In genomic region chr17:752002-752619, GRCh38 we compare ENCODE assay signal across 8 cellular contexts. TPM values are rescaled to one million over a fixed set of nuclear protein-coding genes. Genes with fewer than 3 reads are reported as not detected.
DNase-seq lines count a peak whose midpoint lies in the region; ATAC-seq and TF ChIP-seq lines count a peak whose summit lies in the region.

Gene GEMIN4 (minus strand): TSS chr17:752264. CDS start chr17:752142, 122 bp downstream.

- peak within 1 kb of the TSS; percentile 98 for H3K4me3 Mint-ChIP-seq in CD4-positive, alpha-beta T cell
- peak within 1 kb of the TSS; percentile 95 for H3K4me3 Mint-ChIP-seq in activated CD8-positive, alpha-beta T cell treated with anti-CD3 and anti-CD28 coated beads, Interleukin-2, amount 10 ng/mL, durations not matched to agents 7 days and 5 days

- peak within 1 kb of the TSS; percentile 83 for H3K27ac Mint-ChIP-seq in CD4-positive, alpha-beta T cell
- H3K27ac Mint-ChIP-seq in activated CD8-positive, alpha-beta T cell treated with anti-CD3 and anti-CD28 coated beads, Interleukin-2, amount 10 ng/mL, durations not matched to agents 7 days and 5 days, result peak within 1 kb of the TSS; percentile 96

- intact Hi-C loops in CD4-positive, alpha-beta T cell (cut with DNase I, micrococcal nuclease), result loop anchor here (1.0 kb wide), 4 partner anchors 30 to 342 kb away; partner anchors contain the start of genes GLOD4 (in 2 of the 2), MRM3 (in 2 of the 2) and VPS53 (in 1 of the 2)

- H3K9me3 ChIP-seq in CD4-positive, alpha-beta T cell (ENCODE audit: control insufficient read depth, low read length), result no peaks in the 10 kb centered on the region
- no peaks in the 10 kb centered on the region for H3K9me3 ChIP-seq in lung (ENCODE audit: control insufficient read depth in 2 of 2, insufficient read depth in 1 of 2, low read length in 1 of 2)

- H3K27me3 Mint-ChIP-seq in CD4-positive, alpha-beta T cell, result no peaks in the 10 kb centered on the region
- H3K27me3 Mint-ChIP-seq in activated CD8-positive, alpha-beta T cell treated with anti-CD3 and anti-CD28 coated beads, Interleukin-2, amount 10 ng/mL, durations not matched to agents 7 days and 5 days (ENCODE audit: low read depth), result no peaks in the 10 kb centered on the region

- CTCF ChIA-PET in CD4-positive, alpha-beta T cell (lab: Charles Lee), result interaction anchor here (0.8 to 1.4 kb wide), 3 partner anchors 29 to 607 kb away, joined by 3 to 13 read pairs (median 7); partner anchors contain the start of genes GLOD4, MRM3 and TIMM22
- CTCF ChIA-PET in activated CD8-positive, alpha-beta T cell treated with anti-CD3 and anti-CD28 coated beads, Interleukin-2, amount 10 ng/mL, durations not matched to agents 7 days and 5 days (lab: Charles Lee), result interaction anchor here (0.9 to 2.2 kb wide), 13 partner anchors 8 to 340 kb away, joined by 3 to 13 read pairs (median 5); partner anchors contain the start of genes TIMM22 and VPS53

- H3K9me3 Mint-ChIP-seq in CD4-positive, alpha-beta T cell, result no peaks in the 10 kb centered on the region
- no peaks in the 10 kb centered on the region for H3K9me3 Mint-ChIP-seq in activated CD8-positive, alpha-beta T cell treated with anti-CD3 and anti-CD28 coated beads, Interleukin-2, amount 10 ng/mL, durations not matched to agents 7 days and 5 days (ENCODE audit: insufficient read depth)

- peak; percentile 99 for TF ChIP-seq CTCF in CD4-positive, alpha-beta T cell (IDR thresholded peaks at IDR 0.05)
- peak; percentile 85 for TF ChIP-seq CTCF in lung (IDR thresholded peaks at IDR 0.05; ENCODE audit: control extremely low read depth, extremely low read depth)

- peaks cover 0 to 15% of the 10 kb centered on the region in 2 donors for H3K36me3 ChIP-seq in lung (ENCODE audit: control insufficient read depth in 2 of 2, insufficient read depth in 2 of 2, low read length in 2 of 2)

- H3K27ac ChIP-seq in CD4-positive, alpha-beta T cell (ENCODE audit: low read depth, low read length), result peak within 1 kb of the TSS; percentile 65
- peak within 1 kb of the TSS; percentile 63 to 82 for H3K27ac ChIP-seq in lung (ENCODE audit: low read depth in 1 of 2, low read length in 1 of 2)

- H3K4me1 ChIP-seq in lung (ENCODE audit: control insufficient read depth in 2 of 2, insufficient read depth in 2 of 2, low read length in 2 of 2), result peaks cover 6 to 7% of the 10 kb centered on the region in 2 donors

- H3K27me3 ChIP-seq in CD4-positive, alpha-beta T cell (ENCODE audit: control insufficient read depth, insufficient read depth, low read length), result no peaks in the 10 kb centered on the region
- H3K27me3 ChIP-seq in lung (ENCODE audit: control insufficient read depth, insufficient read depth), result no peaks in the 10 kb centered on the region

- 0 to 1% methylated on average over 33 to 87 of the region's 87 CpGs for WGBS in lung, 2 donors

- peaks cover 26% of the 10 kb centered on the region for H3K36me3 Mint-ChIP-seq in CD4-positive, alpha-beta T cell (ENCODE audit: low read depth)
- H3K36me3 Mint-ChIP-seq in activated CD8-positive, alpha-beta T cell treated with anti-CD3 and anti-CD28 coated beads, Interleukin-2, amount 10 ng/mL, durations not matched to agents 7 days and 5 days (ENCODE audit: low read depth), result peaks cover 49% of the 10 kb centered on the region

- peak within 1 kb of the TSS; percentile 92 for H3K4me3 ChIP-seq in lung

- DNase-seq in CD4-positive, alpha-beta T cell, result peak; percentile 91 to 99 (median 98)
- DNase-seq in NCI-H82 (lab: John Stamatoyannopoulos, UW), result peak; percentile 98
- DNase-seq in activated CD8-positive, alpha-beta T cell treated with anti-CD3 and anti-CD28 coated beads, Interleukin-2, amount 10 ng/mL, durations not matched to agents 7 days and 5 days, result peak; percentile 97
- peak; percentile 98 for DNase-seq in effector CD4-positive, alpha-beta T cell
- DNase-seq in lung (ENCODE audit: low spot score), result peak; percentile 95
- peak; percentile 94 to 98 (median 97) for DNase-seq in stimulated activated CD4-positive, alpha-beta T cell treated with anti-CD3 and anti-CD28 coated beads, TNF-alpha, amount 100 ng/mL, for 24 hours (ENCODE audit: low read depth in 3 of 3)

- POLR2A ChIA-PET in CD4-positive, alpha-beta T cell (lab: Charles Lee), result interaction anchor here (0.6 to 3.5 kb wide), 15 partner anchors 10 to 877 kb away, joined by 3 to 49 read pairs (median 4); partner anchors contain the start of genes GLOD4, MRM3, NXN and TIMM22
- POLR2A ChIA-PET in activated CD8-positive, alpha-beta T cell treated with anti-CD3 and anti-CD28 coated beads, Interleukin-2, amount 10 ng/mL, durations not matched to agents 7 days and 5 days (lab: Charles Lee), result interaction anchor here (1.0 to 3.6 kb wide), 5 partner anchors 15 to 335 kb away, joined by 3 to 17 read pairs (median 4); partner anchors contain the start of genes GLOD4 and MRM3

- peak; percentile 82 for ATAC-seq in CD4-positive, alpha-beta T cell (ENCODE audit: poor library complexity)
- peak; percentile 78 for ATAC-seq in GM19328 (IDR thresholded peaks at IDR 0.05; ENCODE audit: unreplicated experiment)
- peak; percentile 49 for ATAC-seq in HG03469 (IDR thresholded peaks at IDR 0.05; ENCODE audit: unreplicated experiment)
- ATAC-seq in activated CD8-positive, alpha-beta T cell treated with anti-CD3 and anti-CD28 coated beads, Interleukin-2, amount 10 ng/mL, durations not matched to agents 7 days and 5 days, result peak; percentile 88
- peak; percentile 96 for ATAC-seq in lung (ENCODE audit: insufficient read depth, low FRiP score)

- H3K4me1 Mint-ChIP-seq in CD4-positive, alpha-beta T cell (ENCODE audit: low read depth), result peaks cover 44% of the 10 kb centered on the region
- peaks cover 31% of the 10 kb centered on the region for H3K4me1 Mint-ChIP-seq in activated CD8-positive, alpha-beta T cell treated with anti-CD3 and anti-CD28 coated beads, Interleukin-2, amount 10 ng/mL, durations not matched to agents 7 days and 5 days (ENCODE audit: low read depth)

RNA-seq across cellular contexts. Expression of gene GEMIN4, which starts in this region (rescaled TPM):
- 10 to 100 TPM; 16.0 to 18.0 TPM for total RNA-seq in CD4-positive, alpha-beta T cell
- 10 to 100 TPM; 41.4 to 45.8 TPM for total RNA-seq in activated CD8-positive, alpha-beta T cell treated with anti-CD3 and anti-CD28 coated beads, Interleukin-2, amount 10 ng/mL, durations not matched to agents 7 days and 5 days
- 10 to 100 TPM; 16.7 to 21.7 TPM for total RNA-seq in lung
- polyA plus RNA-seq in lung, result 10 to 100 TPM in 1 of 2 donors, 1 to 10 TPM in 1; 8.5 to 11.8 TPM

Comparison
In these comparisons a context has a peak if more than half of its experiments do, and no peak if none do; other contexts are left out.
1. Peak in every context shown above with its lines: DNase-seq, ATAC-seq, H3K4me3 ChIP-seq and H3K27ac ChIP-seq.